ENCODE assay signal across 22 cellular contexts in genomic region chr6:138909975-138910374, GRCh38.
"Had no signal": no experiment of that assay in that cellular context is flagged by ENCODE, and none has a peak within 500 bp of the region (broad histone marks: within the 10 kb centered on the region; RNA-seq: fewer than 3 reads in every experiment).

No MANE protein-coding gene starts in this region.

- H3K9me3 ChIP-seq: SJCRH30, SK-N-SH had no signal

- H3K27me3 ChIP-seq: brain microvascular endothelial cell, cardiac muscle cell, SJCRH30 had no signal

- ATAC-seq: activated CD4-positive, alpha-beta T cell treated with anti-CD3 and anti-CD28 coated beads for 36 hours; activated T-helper 17 cell treated with anti-CD3 and anti-CD28 coated beads, Interleukin-2, amount 50 U/mL, for 72 hours had no signal

- H3K27ac ChIP-seq: brain microvascular endothelial cell, cardiac muscle cell, SJCRH30, WERI-Rb-1 had no signal

- DNase-seq: activated CD4-positive, alpha-beta memory T cell treated with anti-CD3 and anti-CD28 coated beads, Interleukin-2, amount 10 ng/mL, durations not matched to agents 7 days and 5 days; activated CD4-positive, alpha-beta T cell treated with anti-CD3 and anti-CD28 coated beads for 36 hours; activated CD4-positive, alpha-beta T cell treated with anti-CD3 and anti-CD28 coated beads, Interleukin-2, amount 50 U/mL, for 1 hour; activated gamma-delta T cell; activated naive CD4-positive, alpha-beta T cell treated with anti-CD3 and anti-CD28 coated beads for 36 hours; activated naive CD8-positive, alpha-beta T cell treated with anti-CD3 and anti-CD28 coated beads for 36 hours; activated T-cell treated with anti-CD3 and anti-CD28 coated beads for 4 hours; activated T-cell treated with anti-CD3 and anti-CD28 coated beads, Interleukin-2, amount 50 U/mL, for 48 hours; brain microvascular endothelial cell; MM.1S; NCI-H1048; NCI-H1930; NCI-H2171 treated with DMSO at 0.1 percent for 48 hours; NCI-H226; NCI-H526; NCI-H82; SJCRH30; SK-N-SH; T-helper 1 cell; WERI-Rb-1 had no signal

- H3K4me3 ChIP-seq: cardiac muscle cell, SJCRH30 had no signal

- H3K4me1 ChIP-seq: SJCRH30 had no signal
